ENCODE assay signal across 15 cellular contexts in the genomic region with DNA sequence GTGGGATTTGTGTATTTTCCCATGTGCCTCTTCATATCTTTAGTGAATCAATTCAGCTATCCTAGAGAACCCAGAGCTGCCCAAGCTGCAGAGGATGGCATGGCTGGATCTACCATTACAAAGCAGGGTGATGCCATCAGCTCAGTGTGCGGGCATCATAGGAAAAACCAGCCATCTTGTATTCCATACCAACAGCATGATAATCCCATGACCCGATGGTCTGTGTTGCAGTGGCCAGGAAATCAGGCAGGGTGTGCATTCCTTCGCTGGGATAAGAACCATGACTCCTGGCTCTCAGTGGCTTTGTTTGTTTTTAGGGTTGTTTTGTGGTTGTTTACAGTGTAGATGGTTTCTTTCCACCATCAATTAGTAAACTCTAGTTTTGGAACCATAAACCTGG.
"Had no signal": no experiment of that assay in that cellular context is flagged by ENCODE, and none has a peak within 500 bp of the region (broad histone marks: within the 10 kb centered on the region; RNA-seq: fewer than 3 reads in every experiment).

No MANE protein-coding gene starts in this region.

- H3K9me3 ChIP-seq: adrenal gland, body of pancreas, mucosa of descending colon, psoas muscle, thyroid gland had no signal

- H3K27me3 Mint-ChIP-seq: activated T-helper 17 cell treated with anti-CD3 and anti-CD28 coated beads, Interleukin-2, amount 50 U/mL, for 72 hours; stimulated activated naive CD8-positive, alpha-beta T cell treated with anti-CD3 and anti-CD28 coated beads, Interleukin-15, Interleukin-2, amounts not matched to agents 100 ng/mL and 50 ng/mL, for 24 hours had no signal

- ATAC-seq: activated T-helper 17 cell treated with anti-CD3 and anti-CD28 coated beads, Interleukin-2, amount 50 U/mL, for 72 hours; body of pancreas; mucosa of descending colon; psoas muscle had no signal

- H3K4me1 Mint-ChIP-seq: activated T-helper 17 cell treated with anti-CD3 and anti-CD28 coated beads, Interleukin-2, amount 50 U/mL, for 72 hours had no signal

- H3K27ac ChIP-seq: body of pancreas, psoas muscle, thyroid gland had no signal

- H3K4me3 ChIP-seq: adrenal gland, body of pancreas, lung, mucosa of descending colon, psoas muscle, thyroid gland had no signal

- H3K4me3 Mint-ChIP-seq: activated naive CD4-positive, alpha-beta T cell treated with anti-CD3 and anti-CD28 coated beads for 36 hours; activated T-helper 17 cell treated with anti-CD3 and anti-CD28 coated beads, Interleukin-2, amount 50 U/mL, for 72 hours; nephron; stimulated activated naive CD8-positive, alpha-beta T cell treated with anti-CD3 and anti-CD28 coated beads, Interleukin-15, Interleukin-2, amounts not matched to agents 100 ng/mL and 50 ng/mL, for 24 hours had no signal

- DNase-seq: activated CD4-positive, alpha-beta T cell treated with anti-CD3 and anti-CD28 coated beads, Interleukin-2, amount 50 U/mL, for 1 hour; activated CD4-positive, CD25-positive, alpha-beta regulatory T cell; activated naive CD4-positive, alpha-beta T cell treated with anti-CD3 and anti-CD28 coated beads for 36 hours; activated T-cell treated with anti-CD3 and anti-CD28 coated beads for 4 hours; adrenal gland; body of pancreas; mucosa of descending colon; psoas muscle; SHP77 treated with DMSO at 0.1 percent for 48 hours; stimulated activated CD4-positive, alpha-beta T cell treated with anti-CD3 and anti-CD28 coated beads, Interleukin-4, amount 100 ng/mL, for 24 hours; thyroid gland had no signal

- H3K9me3 Mint-ChIP-seq: activated naive CD4-positive, alpha-beta T cell treated with anti-CD3 and anti-CD28 coated beads for 36 hours; activated T-helper 17 cell treated with anti-CD3 and anti-CD28 coated beads, Interleukin-2, amount 50 U/mL, for 72 hours; stimulated activated naive CD8-positive, alpha-beta T cell treated with anti-CD3 and anti-CD28 coated beads, Interleukin-15, Interleukin-2, amounts not matched to agents 100 ng/mL and 50 ng/mL, for 24 hours had no signal

- H3K36me3 ChIP-seq: adrenal gland, thyroid gland had no signal

- H3K27me3 ChIP-seq: adrenal gland, body of pancreas, thyroid gland had no signal

- H3K27ac Mint-ChIP-seq: activated naive CD4-positive, alpha-beta T cell treated with anti-CD3 and anti-CD28 coated beads for 36 hours; activated T-helper 17 cell treated with anti-CD3 and anti-CD28 coated beads, Interleukin-2, amount 50 U/mL, for 72 hours; stimulated activated naive CD8-positive, alpha-beta T cell treated with anti-CD3 and anti-CD28 coated beads, Interleukin-15, Interleukin-2, amounts not matched to agents 100 ng/mL and 50 ng/mL, for 24 hours had no signal

- H3K4me1 ChIP-seq: body of pancreas, psoas muscle had no signal
